ENCODE assay signal across 9 cellular contexts in the genomic region with DNA sequence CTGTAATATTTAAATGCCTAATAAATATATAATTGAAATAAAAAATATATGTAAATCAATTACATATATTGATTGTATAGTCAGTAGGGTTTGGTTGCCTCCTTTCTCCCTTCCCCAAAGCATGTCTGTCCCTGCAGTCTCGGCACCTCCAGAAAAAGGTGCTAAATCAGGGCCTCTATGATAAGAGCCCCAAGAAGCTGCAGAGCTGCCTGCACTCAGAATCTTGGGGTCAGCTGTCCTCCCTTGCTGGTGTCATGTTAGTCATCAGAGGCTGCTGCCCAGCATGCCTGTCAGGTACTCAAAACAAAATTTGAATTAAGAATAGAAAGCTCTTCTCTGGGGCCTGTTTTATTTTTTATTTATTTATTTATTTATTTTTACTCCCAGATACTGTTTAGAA. TPM values are rescaled to one million over a fixed set of nuclear protein-coding genes. Genes with fewer than 3 reads are reported as not detected.
"Had no signal": no experiment of that assay in that cellular context is flagged by ENCODE, and none has a peak within 500 bp of the region (broad histone marks: within the 10 kb centered on the region; RNA-seq: fewer than 3 reads in every experiment).

No MANE protein-coding gene starts in this region.

- H3K9me3 Mint-ChIP-seq: HFFc6 had no signal

- H3K4me3 Mint-ChIP-seq: HFFc6, IgD-negative memory B cell had no signal

- H3K36me3 Mint-ChIP-seq: IgD-negative memory B cell had no signal

- FAIRE-seq: HepG2 had no signal

- DNase-seq: GM23248, GOT3, HFFc6 had no signal

- H3K9ac ChIP-seq: GM23248, KMS-11 had no signal

- H3K4me2 ChIP-seq: KMS-11 had no signal

- ATAC-seq: HCT116, HepG2 had no signal

- H3K9me3 ChIP-seq: HAP-1 had no signal

- H3K27ac ChIP-seq: GM23248, HL-60, KMS-11 had no signal

- H3K4me3 ChIP-seq: GM23248, HAP-1 had no signal

- H3K36me3 ChIP-seq: HAP-1 had no signal

- H3K27ac Mint-ChIP-seq: HFFc6, IgD-negative memory B cell had no signal

- H2AFZ ChIP-seq: GM23248 had no signal

RNA-seq across cellular contexts. Expression of a gene that starts 9.8 kb away (rescaled TPM):
- polyA plus RNA-seq: HepG2 had no signal
